In genomic region chr6:52195886-52196285, GRCh38 we compare ENCODE assay signal across 12 cellular contexts. TPM values are rescaled to one million over a fixed set of nuclear protein-coding genes. Genes with fewer than 3 reads are reported as not detected.
"Had no signal": no experiment of that assay in that cellular context is flagged by ENCODE, and none has a peak within 500 bp of the region (broad histone marks: within the 10 kb centered on the region; RNA-seq: fewer than 3 reads in every experiment).

No MANE protein-coding gene starts in this region.

- H3K9ac ChIP-seq: GM23248, KMS-11 had no signal

- H3K4me3 Mint-ChIP-seq: HFFc6 had no signal

- H2AFZ ChIP-seq: GM23248 had no signal

- DNase-seq: GM23248, GOT3, H7, HFFc6, Karpas-422, KBM-7 had no signal

- H3K27ac ChIP-seq: GM23248, KMS-11 had no signal

- ATAC-seq: HCT116 had no signal

- H3K9me3 ChIP-seq: HAP-1 had no signal

- H3K4me3 ChIP-seq: GM23248, HAP-1 had no signal

- FAIRE-seq: HTR-8/SVneo had no signal

- H3K36me3 ChIP-seq: HAP-1 had no signal

- H3K4me2 ChIP-seq: KMS-11 had no signal

- H3K4me1 ChIP-seq: HAP-1 had no signal

- H3K27ac Mint-ChIP-seq: HFFc6 had no signal

RNA-seq across cellular contexts. Expression of gene IL17A, which starts 9.7 kb away (rescaled TPM):
- total RNA-seq: GM23248, H4, HFFc6, HT-29 had no signal
- polyA plus RNA-seq: GM23248 had no signal

RNA-seq across cellular contexts. Expression of gene IL17F, which starts 48.4 kb away (rescaled TPM):
- total RNA-seq: GM23248, H4, H7, HFFc6, HT-29 had no signal
- polyA plus RNA-seq: GM23248 had no signal
